8 cellular contexts compared by ENCODE assay signal in genomic region chr3:52685285-52685704, GRCh38. TPM values are rescaled to one million over a fixed set of nuclear protein-coding genes. Genes with fewer than 3 reads are reported as not detected.
DNase-seq lines count a peak whose midpoint lies in the region; ATAC-seq lines count a peak whose summit lies in the region.

No MANE protein-coding gene starts in this region.

- CTCF ChIA-PET in activated CD4-positive, alpha-beta memory T cell treated with anti-CD3 and anti-CD28 coated beads, Interleukin-2, amount 10 ng/mL, durations not matched to agents 7 days and 5 days (lab: Charles Lee): interaction anchor here (1.0 kb wide), 1 partner anchor 273 kb away, joined by 7 read pairs; no protein-coding TSS in a partner anchor

- H3K4me1 Mint-ChIP-seq in activated CD4-positive, alpha-beta memory T cell treated with anti-CD3 and anti-CD28 coated beads, Interleukin-2, amount 10 ng/mL, durations not matched to agents 7 days and 5 days: peaks cover 80% of the 10 kb centered on the region
- peaks cover 18% of the 10 kb centered on the region for H3K4me1 Mint-ChIP-seq in memory B cell

- H3K27me3 Mint-ChIP-seq in activated CD4-positive, alpha-beta memory T cell treated with anti-CD3 and anti-CD28 coated beads, Interleukin-2, amount 10 ng/mL, durations not matched to agents 7 days and 5 days: no peaks in the 10 kb centered on the region
- H3K27me3 Mint-ChIP-seq in memory B cell: no peaks in the 10 kb centered on the region

- DNase-seq in C1 segment of cervical spinal cord (lab: John Stamatoyannopoulos, UW): peak in 10 of 14 donors; percentile 70 to 96 (median 92)
- peak; percentile 87 for DNase-seq in NCI-H748 (lab: John Stamatoyannopoulos, UW; ENCODE audit: unreplicated experiment)
- DNase-seq in activated CD4-positive, alpha-beta memory T cell treated with anti-CD3 and anti-CD28 coated beads, Interleukin-2, amount 10 ng/mL, durations not matched to agents 7 days and 5 days: peak; percentile 83
- DNase-seq in effector CD8-positive, alpha-beta T cell (lab: John Stamatoyannopoulos, UW): peak; percentile 68
- peak; percentile 70 to 73 for DNase-seq in memory B cell (ENCODE audit: low spot score in 2 of 2)
- peak; percentile 65 for DNase-seq in stimulated activated CD8-positive, alpha-beta memory T cell treated with anti-CD3 and anti-CD28 coated beads, Interleukin-12 subunit alpha, Interleukin-12 subunit beta, amount 100 ng/mL, for 24 hours (ENCODE audit: extremely low read depth)

- H3K36me3 Mint-ChIP-seq in activated CD4-positive, alpha-beta memory T cell treated with anti-CD3 and anti-CD28 coated beads, Interleukin-2, amount 10 ng/mL, durations not matched to agents 7 days and 5 days (ENCODE audit: low read depth): peaks cover 63% of the 10 kb centered on the region
- H3K36me3 Mint-ChIP-seq in memory B cell: peaks cover 18% of the 10 kb centered on the region

- peak overlapping the region; percentile 89 for H3K27ac Mint-ChIP-seq in activated CD4-positive, alpha-beta memory T cell treated with anti-CD3 and anti-CD28 coated beads, Interleukin-2, amount 10 ng/mL, durations not matched to agents 7 days and 5 days
- peak overlapping the region; percentile 98 for H3K27ac Mint-ChIP-seq in memory B cell

- H3K9me3 Mint-ChIP-seq in activated CD4-positive, alpha-beta memory T cell treated with anti-CD3 and anti-CD28 coated beads, Interleukin-2, amount 10 ng/mL, durations not matched to agents 7 days and 5 days: no peaks in the 10 kb centered on the region
- no peaks in the 10 kb centered on the region for H3K9me3 Mint-ChIP-seq in memory B cell

- peak overlapping the region; percentile 87 for H3K4me3 Mint-ChIP-seq in activated CD4-positive, alpha-beta memory T cell treated with anti-CD3 and anti-CD28 coated beads, Interleukin-2, amount 10 ng/mL, durations not matched to agents 7 days and 5 days
- peak overlapping the region; percentile 89 for H3K4me3 Mint-ChIP-seq in memory B cell

- peak; percentile 77 for ATAC-seq in GM19372 (IDR thresholded peaks at IDR 0.05; ENCODE audit: low read depth, unreplicated experiment)
- peak; percentile 78 for ATAC-seq in HG03457 (IDR thresholded peaks at IDR 0.05; ENCODE audit: unreplicated experiment)
- ATAC-seq in memory B cell (ENCODE audit: low read depth): peak; percentile 76

- POLR2A ChIA-PET in activated CD4-positive, alpha-beta memory T cell treated with anti-CD3 and anti-CD28 coated beads, Interleukin-2, amount 10 ng/mL, durations not matched to agents 7 days and 5 days (lab: Charles Lee): interaction anchor here (0.8 to 6.3 kb wide), 11 partner anchors 12 to 407 kb away, joined by 3 to 78 read pairs (median 4); partner anchors contain the start of genes GLT8D1, NEK4, SFMBT1 and SPCS1

RNA-seq across cellular contexts. Expression of gene PBRM1, which starts 0.4 kb away (rescaled TPM):
- total RNA-seq in activated CD4-positive, alpha-beta memory T cell treated with anti-CD3 and anti-CD28 coated beads, Interleukin-2, amount 10 ng/mL, durations not matched to agents 7 days and 5 days: 10 to 100 TPM; 69.0 to 70.2 TPM

RNA-seq across cellular contexts. Expression of gene GNL3, which starts 0.5 kb away (rescaled TPM):
- 10 to 100 TPM; 66.8 to 67.5 TPM for total RNA-seq in activated CD4-positive, alpha-beta memory T cell treated with anti-CD3 and anti-CD28 coated beads, Interleukin-2, amount 10 ng/mL, durations not matched to agents 7 days and 5 days

RNA-seq across cellular contexts. Expression of gene GLT8D1, which starts 20.3 kb away (rescaled TPM):
- total RNA-seq in activated CD4-positive, alpha-beta memory T cell treated with anti-CD3 and anti-CD28 coated beads, Interleukin-2, amount 10 ng/mL, durations not matched to agents 7 days and 5 days: 10 to 100 TPM; 43.4 to 46.7 TPM

RNA-seq across cellular contexts. Expression of gene SPCS1, which starts 20.6 kb away (rescaled TPM):
- 100 to 1,000 TPM; 107 to 108 TPM for total RNA-seq in activated CD4-positive, alpha-beta memory T cell treated with anti-CD3 and anti-CD28 coated beads, Interleukin-2, amount 10 ng/mL, durations not matched to agents 7 days and 5 days

Comparison
In these comparisons a context has a peak if more than half of its experiments do, and no peak if none do; other contexts are left out.
1. Peak in every context shown above with its lines: DNase-seq and ATAC-seq.